ENCODE assay signal across 16 cellular contexts in genomic region chr17:32157225-32157624, GRCh38. TPM values are rescaled to one million over a fixed set of nuclear protein-coding genes. Genes with fewer than 3 reads are reported as not detected.
DNase-seq lines count a peak whose midpoint lies in the region; ATAC-seq, FAIRE-seq and TF ChIP-seq lines count a peak whose summit lies in the region.
"Had no signal": no experiment of that assay in that cellular context is flagged by ENCODE, and none has a peak within 500 bp of the region (broad histone marks: within the 10 kb centered on the region; RNA-seq: fewer than 3 reads in every experiment).

No MANE protein-coding gene starts in this region.

- no peak overlapping the region for H2BK5ac ChIP-seq in trophoblast cell (ENCODE audit: low read depth, low read length, poor library complexity)

- no peaks in the 10 kb centered on the region for H3K27me3 Mint-ChIP-seq in activated CD8-positive, alpha-beta memory T cell treated with anti-CD3 and anti-CD28 coated beads, Interleukin-2, amount 10 ng/mL, durations not matched to agents 7 days and 5 days
- H3K27me3 Mint-ChIP-seq: activated naive CD8-positive, alpha-beta T cell treated with anti-CD3 and anti-CD28 coated beads, Interleukin-2, amount 50 U/mL, for 24 hours had no signal

- no peak overlapping the region for H2AFZ ChIP-seq in trophoblast cell (ENCODE audit: insufficient read depth, low read length, poor library complexity)

- intact Hi-C loops in esophagus muscularis mucosa (cut with DNase I), result no loop called here

- H3K4me1 ChIP-seq in esophagus muscularis mucosa (peaks cover 4 to 27% (median 16%) of the 10 kb centered on the region in 4 donors), trophoblast cell (ENCODE audit: control insufficient read depth in 1 of 2, insufficient read depth in 2 of 2, low read length in 2 of 2) (no peaks in the 10 kb centered on the region)
- H3K4me1 ChIP-seq: BLaER1 had no signal

- no peak overlapping the region for H3K4me2 ChIP-seq in trophoblast cell (ENCODE audit: low read length)
- H3K4me2 ChIP-seq: BLaER1 had no signal

- H4K8ac ChIP-seq in trophoblast cell (ENCODE audit: low read depth, low read length), result no peak overlapping the region

- no peaks in the 10 kb centered on the region for H3K79me1 ChIP-seq in trophoblast cell (ENCODE audit: low read length)

- no peak overlapping the region for H3K18ac ChIP-seq in trophoblast cell (ENCODE audit: low read length)

- H3K36me3 ChIP-seq in esophagus muscularis mucosa (peaks cover 19 to 61% (median 27%) of the 10 kb centered on the region in 4 donors), trophoblast cell (ENCODE audit: control insufficient read depth in 1 of 2, insufficient read depth in 2 of 2, low read length in 2 of 2) (peaks cover 11 to 21% of the 10 kb centered on the region in 2 experiments)

- no peak overlapping the region for H3K4me3 Mint-ChIP-seq in activated CD8-positive, alpha-beta memory T cell treated with anti-CD3 and anti-CD28 coated beads, Interleukin-2, amount 10 ng/mL, durations not matched to agents 7 days and 5 days
- H3K4me3 Mint-ChIP-seq: activated CD8-positive, alpha-beta T cell treated with anti-CD3 and anti-CD28 coated beads, Interleukin-2, amount 10 ng/mL, durations not matched to agents 7 days and 5 days; activated naive CD8-positive, alpha-beta T cell treated with anti-CD3 and anti-CD28 coated beads, Interleukin-2, amount 50 U/mL, for 24 hours had no signal

- no peak overlapping the region for H4K91ac ChIP-seq in trophoblast cell (ENCODE audit: low read depth, low read length)

- no peaks in the 10 kb centered on the region for H3K79me2 ChIP-seq in trophoblast cell (ENCODE audit: control insufficient read depth, insufficient read depth, low read length, poor library complexity)

- WGBS in esophagus muscularis mucosa, result 91% methylated on average over 4 of the region's 4 CpGs
- WGBS in trophoblast cell (ENCODE audit: extremely low coverage, insufficient coverage, insufficient read length), result no CpG with 5 or more reads among the region's 4 CpGs

- ATAC-seq in activated CD8-positive, alpha-beta memory T cell treated with anti-CD3 and anti-CD28 coated beads, Interleukin-2, amount 10 ng/mL, durations not matched to agents 7 days and 5 days, result no peak
- ATAC-seq: activated CD8-positive, alpha-beta T cell treated with anti-CD3 and anti-CD28 coated beads, Interleukin-2, amount 10 ng/mL, durations not matched to agents 7 days and 5 days; activated naive CD8-positive, alpha-beta T cell treated with anti-CD3 and anti-CD28 coated beads, Interleukin-2, amount 50 U/mL, for 24 hours; sciatic nerve had no signal

- H3K4me1 Mint-ChIP-seq in activated CD8-positive, alpha-beta memory T cell treated with anti-CD3 and anti-CD28 coated beads, Interleukin-2, amount 10 ng/mL, durations not matched to agents 7 days and 5 days, result peaks cover 4% of the 10 kb centered on the region

- no peak overlapping the region for H3K14ac ChIP-seq in trophoblast cell (ENCODE audit: low read length)

- H3K4me3 ChIP-seq in esophagus muscularis mucosa (no peak overlapping the region), trophoblast cell (ENCODE audit: low read depth, low read length) (no peak overlapping the region)
- H3K4me3 ChIP-seq: BLaER1 had no signal

- peaks cover 26% of the 10 kb centered on the region for H3K36me3 Mint-ChIP-seq in activated CD8-positive, alpha-beta memory T cell treated with anti-CD3 and anti-CD28 coated beads, Interleukin-2, amount 10 ng/mL, durations not matched to agents 7 days and 5 days

- no peak for TF ChIP-seq CTCF in D721Med (IDR thresholded peaks at IDR 0.05; ENCODE audit: insufficient read depth, missing control alignments)
- TF ChIP-seq CTCF in esophagus muscularis mucosa (IDR thresholded peaks at IDR 0.05), result no peak

- no peak overlapping the region for H3K23ac ChIP-seq in trophoblast cell (ENCODE audit: low read length)

- DNase-seq in D721Med (ENCODE audit: insufficient read length, low spot score) (no peak), NCI-H524 (lab: John Stamatoyannopoulos, UW) (peak; percentile 55 to 83), esophagus muscularis mucosa (ENCODE audit: extremely low spot score) (peak; percentile 62), trophoblast cell (peak; percentile 71 to 95), UCSD-AML1 (lab: John Stamatoyannopoulos, UW; ENCODE audit: unreplicated experiment) (no peak), amygdala (lab: John Stamatoyannopoulos, UW) (no peak)
- DNase-seq in activated CD8-positive, alpha-beta memory T cell treated with anti-CD3 and anti-CD28 coated beads, Interleukin-2, amount 10 ng/mL, durations not matched to agents 7 days and 5 days, result no peak
- DNase-seq: activated CD8-positive, alpha-beta T cell treated with anti-CD3 and anti-CD28 coated beads, Interleukin-2, amount 10 ng/mL, durations not matched to agents 7 days and 5 days; activated naive CD8-positive, alpha-beta T cell treated with anti-CD3 and anti-CD28 coated beads, Interleukin-2, amount 50 U/mL, for 24 hours; DMS153; NCI-H2029 treated with DMSO at 0.1 percent for 48 hours; NCI-H748 treated with DMSO at 0.1 percent for 48 hours; SW 1271 had no signal

- H3K27me3 ChIP-seq in esophagus muscularis mucosa (no peaks in the 10 kb centered on the region), trophoblast cell (ENCODE audit: insufficient read depth, low read length) (no peaks in the 10 kb centered on the region)
- H3K27me3 ChIP-seq: BLaER1 had no signal

- peak; percentile 82 for FAIRE-seq in D721Med (lab: Jason Lieb, UNC)
- FAIRE-seq: RCC 7860 had no signal

- no peak overlapping the region for H2AK5ac ChIP-seq in trophoblast cell (ENCODE audit: low read length)

- no peak overlapping the region for H2BK12ac ChIP-seq in trophoblast cell (ENCODE audit: low read length)

- H3K9me3 ChIP-seq in esophagus muscularis mucosa, result no peaks in the 10 kb centered on the region
- H3K9me3 ChIP-seq in trophoblast cell (ENCODE audit: insufficient read depth, low read depth, low read length), result no peaks in the 10 kb centered on the region

- H2BK120ac ChIP-seq in trophoblast cell (ENCODE audit: insufficient read depth, low read length, poor library complexity), result no peak overlapping the region

- no peak overlapping the region for H3K9ac ChIP-seq in trophoblast cell (ENCODE audit: low read length)
- H3K9ac ChIP-seq: BLaER1 had no signal

- H3K27ac ChIP-seq in esophagus muscularis mucosa (replicated peaks in 1 of 4) (no peak overlapping the region), trophoblast cell (ENCODE audit: low read depth, low read length) (no peak overlapping the region)
- H3K27ac ChIP-seq: BLaER1 had no signal

- H4K12ac ChIP-seq in trophoblast cell (ENCODE audit: low read depth, low read length), result no peak overlapping the region

- H3K9me3 Mint-ChIP-seq in activated CD8-positive, alpha-beta memory T cell treated with anti-CD3 and anti-CD28 coated beads, Interleukin-2, amount 10 ng/mL, durations not matched to agents 7 days and 5 days (ENCODE audit: low read depth), result no peaks in the 10 kb centered on the region
- H3K9me3 Mint-ChIP-seq: activated naive CD8-positive, alpha-beta T cell treated with anti-CD3 and anti-CD28 coated beads, Interleukin-2, amount 50 U/mL, for 24 hours had no signal

- no peak overlapping the region for H3K27ac Mint-ChIP-seq in activated CD8-positive, alpha-beta memory T cell treated with anti-CD3 and anti-CD28 coated beads, Interleukin-2, amount 10 ng/mL, durations not matched to agents 7 days and 5 days
- H3K27ac Mint-ChIP-seq: activated CD8-positive, alpha-beta T cell treated with anti-CD3 and anti-CD28 coated beads, Interleukin-2, amount 10 ng/mL, durations not matched to agents 7 days and 5 days; activated naive CD8-positive, alpha-beta T cell treated with anti-CD3 and anti-CD28 coated beads, Interleukin-2, amount 50 U/mL, for 24 hours had no signal

- no peak for TF ChIP-seq EP300 in esophagus muscularis mucosa (IDR thresholded peaks at IDR 0.05)

- CTCF ChIA-PET in activated CD8-positive, alpha-beta memory T cell treated with anti-CD3 and anti-CD28 coated beads, Interleukin-2, amount 10 ng/mL, durations not matched to agents 7 days and 5 days (lab: Charles Lee), result interaction anchor here (0.7 to 1.8 kb wide), 2 partner anchors 14 to 18 kb away, joined by 3 to 5 read pairs; no protein-coding TSS in a partner anchor

- H3K4ac ChIP-seq in trophoblast cell (ENCODE audit: low read depth, low read length), result no peak overlapping the region

- no peak for TF ChIP-seq POLR2A in esophagus muscularis mucosa (IDR thresholded peaks at IDR 0.05; ENCODE audit: low read depth)

RNA-seq across cellular contexts. Expression of gene RHOT1, which starts 14.9 kb away (rescaled TPM):
- 10 to 100 TPM; 34.6 to 52.7 (median 43.1) TPM for total RNA-seq in esophagus muscularis mucosa
- 16.1 and 16.6 TPM in 2 replicates for polyA plus RNA-seq in trophoblast cell (2013)
- total RNA-seq in activated CD8-positive, alpha-beta memory T cell treated with anti-CD3 and anti-CD28 coated beads, Interleukin-2, amount 10 ng/mL, durations not matched to agents 7 days and 5 days, result 10 to 100 TPM; 25.7 to 28.2 TPM

Comparison
In these comparisons a context has a peak if more than half of its experiments do, and no peak if none do; other contexts are left out.
1. DNase-seq: peak in NCI-H524 (2 of 2), esophagus muscularis mucosa (single experiment) and trophoblast cell (2 of 2); none in D721Med (single experiment), UCSD-AML1 (single experiment), activated CD8-positive, alpha-beta memory T cell treated with anti-CD3 and anti-CD28 coated beads, Interleukin-2, amount 10 ng/mL, durations not matched to agents 7 days and 5 days (single experiment) and amygdala (0 of 56).